In the genomic region with DNA sequence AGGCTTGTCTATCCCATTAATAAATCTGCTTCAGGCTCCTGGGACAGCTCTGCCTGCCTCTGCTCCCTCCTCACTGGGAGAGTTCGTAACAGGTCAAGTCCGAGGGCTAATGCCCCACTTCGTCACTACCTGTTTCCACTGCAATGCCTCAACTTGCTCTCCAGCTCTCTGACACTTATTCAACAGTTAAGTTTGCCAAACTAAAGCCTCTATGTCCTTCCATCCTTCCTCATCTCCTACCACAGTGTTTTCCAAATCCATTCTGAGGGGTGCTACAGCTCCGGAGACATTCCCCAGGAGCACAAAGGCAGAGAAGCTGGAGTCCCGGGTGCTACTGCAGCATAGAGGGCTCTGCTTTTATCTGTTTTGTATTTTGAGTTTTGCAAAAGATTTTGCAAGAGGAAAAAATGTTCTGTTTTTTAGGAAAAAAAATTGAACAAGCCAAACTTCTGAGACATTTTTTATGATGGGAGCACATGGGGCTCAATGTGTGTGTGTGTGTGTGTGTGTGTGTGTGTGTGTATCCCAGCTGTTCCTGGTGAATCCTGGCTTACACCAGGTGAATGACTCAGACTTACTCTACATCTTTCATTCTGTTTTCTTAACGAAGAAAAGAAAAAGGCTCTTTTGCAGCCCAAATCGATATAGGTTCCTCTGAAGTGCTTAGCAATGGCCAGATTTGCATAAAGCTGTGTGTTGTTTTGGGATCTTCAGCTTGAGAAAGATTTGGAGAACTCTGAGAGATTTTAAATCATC, we compare ENCODE assay signal across 1 cellular context.
TF ChIP-seq lines count a peak whose summit lies in the region.

No MANE protein-coding gene starts in this region.

TF ChIP-seq in IMR-90, 13 proteins besides CTCF, POLR2A, EP300 and RAD21 (continued from another document):
- TF ChIP-seq, protein P1, sequence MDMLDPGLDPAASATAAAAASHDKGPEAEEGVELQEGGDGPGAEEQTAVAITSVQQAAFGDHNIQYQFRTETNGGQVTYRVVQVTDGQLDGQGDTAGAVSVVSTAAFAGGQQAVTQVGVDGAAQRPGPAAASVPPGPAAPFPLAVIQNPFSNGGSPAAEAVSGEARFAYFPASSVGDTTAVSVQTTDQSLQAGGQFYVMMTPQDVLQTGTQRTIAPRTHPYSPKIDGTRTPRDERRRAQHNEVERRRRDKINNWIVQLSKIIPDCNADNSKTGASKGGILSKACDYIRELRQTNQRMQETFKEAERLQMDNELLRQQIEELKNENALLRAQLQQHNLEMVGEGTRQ (IDR thresholded peaks at IDR 0.05; ENCODE audit: low read depth, low read length) = no peak
- TF ChIP-seq BHLHE40 (IDR thresholded peaks at IDR 0.05; ENCODE audit: low read depth, low read length) (no peak), RCOR1 (IDR thresholded peaks at IDR 0.05; ENCODE audit: insufficient replicate concordance, low read length) (no peak), FOS (IDR thresholded peaks at IDR 0.05; ENCODE audit: low read depth, low read length) (no peak), CHD1 (IDR thresholded peaks at IDR 0.05; ENCODE audit: low read depth, low read length) (no peak)
- TF ChIP-seq, protein P2, sequence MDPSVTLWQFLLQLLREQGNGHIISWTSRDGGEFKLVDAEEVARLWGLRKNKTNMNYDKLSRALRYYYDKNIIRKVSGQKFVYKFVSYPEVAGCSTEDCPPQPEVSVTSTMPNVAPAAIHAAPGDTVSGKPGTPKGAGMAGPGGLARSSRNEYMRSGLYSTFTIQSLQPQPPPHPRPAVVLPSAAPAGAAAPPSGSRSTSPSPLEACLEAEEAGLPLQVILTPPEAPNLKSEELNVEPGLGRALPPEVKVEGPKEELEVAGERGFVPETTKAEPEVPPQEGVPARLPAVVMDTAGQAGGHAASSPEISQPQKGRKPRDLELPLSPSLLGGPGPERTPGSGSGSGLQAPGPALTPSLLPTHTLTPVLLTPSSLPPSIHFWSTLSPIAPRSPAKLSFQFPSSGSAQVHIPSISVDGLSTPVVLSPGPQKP (IDR thresholded peaks at IDR 0.05; ENCODE audit: borderline replicate concordance, low read depth, low read length) = no peak
